In the genomic region with DNA sequence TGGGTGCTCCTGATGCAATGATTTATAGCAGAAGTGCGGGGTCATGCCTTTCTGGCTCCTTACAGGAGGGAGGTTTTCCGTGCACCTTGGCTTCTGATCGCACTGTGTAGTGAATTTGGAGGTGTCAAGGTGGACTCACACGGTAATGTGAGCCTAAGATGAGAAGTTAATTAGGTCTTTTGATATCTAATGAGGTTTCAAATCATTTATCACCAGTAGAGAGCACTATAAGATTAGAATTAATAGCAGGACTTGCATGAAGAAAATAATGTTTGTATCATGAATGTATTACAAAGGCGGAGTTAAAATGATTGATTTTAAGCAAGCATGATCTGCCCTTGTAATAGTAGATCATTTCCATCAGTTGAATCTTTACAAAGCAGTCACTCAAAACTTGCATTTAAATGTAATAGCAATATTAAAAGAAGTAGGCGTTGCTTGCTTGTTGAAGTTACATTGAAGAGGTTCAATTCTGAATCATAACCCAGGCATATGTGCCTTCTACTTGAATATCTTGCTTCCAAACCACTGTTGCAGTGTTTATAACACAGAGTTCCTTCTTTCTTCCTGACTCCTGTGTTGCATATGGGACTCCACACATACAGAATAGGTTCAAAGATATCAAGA, we compare ENCODE assay signal across 11 cellular contexts.
DNase-seq lines count a peak whose midpoint lies in the region; ATAC-seq lines count a peak whose summit lies in the region.
"Had no signal": no experiment of that assay in that cellular context is flagged by ENCODE, and none has a peak within 500 bp of the region (broad histone marks: within the 10 kb centered on the region; RNA-seq: fewer than 3 reads in every experiment).

No MANE protein-coding gene starts in this region.

- H3K36me3 Mint-ChIP-seq in activated CD4-positive, alpha-beta memory T cell treated with anti-CD3 and anti-CD28 coated beads, Interleukin-2, amount 10 ng/mL, durations not matched to agents 7 days and 5 days (ENCODE audit: low read depth), result no peaks in the 10 kb centered on the region

- peak; percentile 2 for DNase-seq in stimulated activated CD4-positive, alpha-beta T cell treated with anti-CD3 and anti-CD28 coated beads, Interleukin-4, amount 100 ng/mL, for 24 hours
- DNase-seq in stimulated activated CD4-positive, alpha-beta T cell treated with anti-CD3 and anti-CD28 coated beads, Interleukin-2, amount 100 ng/mL, for 24 hours, result no peak
- peak; percentile 15 for DNase-seq in NCI-H748 (lab: John Stamatoyannopoulos, UW; ENCODE audit: unreplicated experiment)
- DNase-seq in epidermal melanocyte (ENCODE audit: insufficient read length, low spot score), result peak; percentile 29
- no peak for DNase-seq in NCI-H2107 treated with DMSO at 0.1 percent for 48 hours (lab: John Stamatoyannopoulos, UW; ENCODE audit: unreplicated experiment)
- DNase-seq in activated CD4-positive, alpha-beta memory T cell treated with anti-CD3 and anti-CD28 coated beads, Interleukin-2, amount 10 ng/mL, durations not matched to agents 7 days and 5 days, result no peak
- DNase-seq in activated naive CD4-positive, alpha-beta T cell (lab: John Stamatoyannopoulos, UW), result no peak
- DNase-seq: activated gamma-delta T cell, Caco-2, kidney glomerular epithelial cell had no signal

- H3K9me3 Mint-ChIP-seq in activated CD4-positive, alpha-beta memory T cell treated with anti-CD3 and anti-CD28 coated beads, Interleukin-2, amount 10 ng/mL, durations not matched to agents 7 days and 5 days, result no peaks in the 10 kb centered on the region

- POLR2A ChIA-PET in activated CD4-positive, alpha-beta memory T cell treated with anti-CD3 and anti-CD28 coated beads, Interleukin-2, amount 10 ng/mL, durations not matched to agents 7 days and 5 days (lab: Charles Lee), result no interaction called here

- CTCF ChIA-PET in activated CD4-positive, alpha-beta memory T cell treated with anti-CD3 and anti-CD28 coated beads, Interleukin-2, amount 10 ng/mL, durations not matched to agents 7 days and 5 days (lab: Charles Lee), result no interaction called here

- no peak overlapping the region for H3K27ac Mint-ChIP-seq in activated CD4-positive, alpha-beta memory T cell treated with anti-CD3 and anti-CD28 coated beads, Interleukin-2, amount 10 ng/mL, durations not matched to agents 7 days and 5 days

- H3K27me3 Mint-ChIP-seq in activated CD4-positive, alpha-beta memory T cell treated with anti-CD3 and anti-CD28 coated beads, Interleukin-2, amount 10 ng/mL, durations not matched to agents 7 days and 5 days, result no peaks in the 10 kb centered on the region

- H3K4me3 Mint-ChIP-seq in activated CD4-positive, alpha-beta memory T cell treated with anti-CD3 and anti-CD28 coated beads, Interleukin-2, amount 10 ng/mL, durations not matched to agents 7 days and 5 days, result no peak overlapping the region

- no peaks in the 10 kb centered on the region for H3K4me1 Mint-ChIP-seq in activated CD4-positive, alpha-beta memory T cell treated with anti-CD3 and anti-CD28 coated beads, Interleukin-2, amount 10 ng/mL, durations not matched to agents 7 days and 5 days

- ATAC-seq in GM21423 (IDR thresholded peaks at IDR 0.05; ENCODE audit: unreplicated experiment), result no peak

Comparison
In these comparisons a context has a peak if more than half of its experiments do, and no peak if none do; other contexts are left out.
1. DNase-seq: peak in stimulated activated CD4-positive, alpha-beta T cell treated with anti-CD3 and anti-CD28 coated beads, Interleukin-4, amount 100 ng/mL, for 24 hours (single experiment), NCI-H748 (single experiment) and epidermal melanocyte (single experiment); none in stimulated activated CD4-positive, alpha-beta T cell treated with anti-CD3 and anti-CD28 coated beads, Interleukin-2, amount 100 ng/mL, for 24 hours (0 of 2), NCI-H2107 treated with DMSO at 0.1 percent for 48 hours (single experiment), activated CD4-positive, alpha-beta memory T cell treated with anti-CD3 and anti-CD28 coated beads, Interleukin-2, amount 10 ng/mL, durations not matched to agents 7 days and 5 days (single experiment) and activated naive CD4-positive, alpha-beta T cell (0 of 4).